11 cellular contexts compared by ENCODE assay signal in the genomic region with DNA sequence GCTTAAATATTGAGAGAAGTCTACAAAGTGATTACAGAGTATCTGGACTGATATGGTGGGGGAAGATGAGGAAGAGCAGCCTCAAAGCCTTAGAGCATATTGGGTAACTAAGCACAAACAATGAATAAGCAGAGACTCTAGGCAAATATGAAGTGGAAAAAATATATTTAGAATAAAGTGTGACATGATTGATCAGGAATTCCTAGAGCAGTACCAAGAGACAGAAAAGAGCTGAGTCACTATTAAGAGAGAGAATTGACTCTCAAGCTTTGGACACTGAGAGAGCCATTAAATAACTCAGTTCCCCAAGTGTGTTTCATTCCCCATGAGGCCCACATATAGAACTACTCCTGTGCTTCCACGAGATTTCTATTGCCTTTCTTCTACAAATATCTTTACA. TPM values are rescaled to one million over a fixed set of nuclear protein-coding genes. Genes with fewer than 3 reads are reported as not detected.
DNase-seq lines count a peak whose midpoint lies in the region; FAIRE-seq and TF ChIP-seq lines count a peak whose summit lies in the region.
"Had no signal": no experiment of that assay in that cellular context is flagged by ENCODE, and none has a peak within 500 bp of the region (broad histone marks: within the 10 kb centered on the region; RNA-seq: fewer than 3 reads in every experiment).

No MANE protein-coding gene starts in this region.

- H3K9me3 ChIP-seq in astrocyte (ENCODE audit: insufficient read depth, low read depth, low read length) (no peaks in the 10 kb centered on the region), hepatocyte (ENCODE audit: low read depth) (no peaks in the 10 kb centered on the region), subcutaneous abdominal adipose tissue (ENCODE audit: control insufficient read depth in 5 of 5, low read length in 5 of 5) (no peaks in the 10 kb centered on the region)

- H3K4me3 Mint-ChIP-seq in HFFc6 (no peak overlapping the region), astrocyte (ENCODE audit: unreplicated experiment) (no peak overlapping the region)
- H3K4me3 Mint-ChIP-seq: brain had no signal

- DNase-seq in HFFc6 (peak; percentile 60), astrocyte (ENCODE audit: low read depth) (peak; percentile 60), hepatocyte (ENCODE audit: low spot score) (no peak), NCI-H2029 treated with DMSO at 0.1 percent for 48 hours (lab: John Stamatoyannopoulos, UW) (no peak), mesenteric fat pad (ENCODE audit: low spot score) (no peak), nucleus accumbens (lab: John Stamatoyannopoulos, UW) (no peak)
- DNase-seq: foreskin melanocyte, T-helper 2 cell had no signal

- H3K27ac Mint-ChIP-seq in HFFc6 (peak overlapping the region; percentile 70), astrocyte (ENCODE audit: unreplicated experiment) (peak overlapping the region; percentile 80)

- H3K4me3 ChIP-seq in astrocyte (ENCODE audit: insufficient read depth, low read depth, low read length) (no peak overlapping the region), hepatocyte (no peak overlapping the region), subcutaneous abdominal adipose tissue (ENCODE audit: low read depth in 1 of 5, low read length in 5 of 5) (no peak overlapping the region)
- H3K4me3 ChIP-seq: skin epidermis had no signal

- H3K36me3 Mint-ChIP-seq in HFFc6 (ENCODE audit: low read depth) = no peaks in the 10 kb centered on the region
- no peaks in the 10 kb centered on the region for H3K36me3 Mint-ChIP-seq in astrocyte (ENCODE audit: low read depth, unreplicated experiment)
- H3K36me3 Mint-ChIP-seq: brain had no signal

- WGBS in hepatocyte (ENCODE audit: low lambda C conversion rate, missing lambda C conversion rate) = 63% methylated on average over 1 of the region's 1 CpG

- H3K9ac ChIP-seq in astrocyte (ENCODE audit: low read length) = no peak overlapping the region
- H3K9ac ChIP-seq in subcutaneous abdominal adipose tissue (ENCODE audit: low read length in 5 of 5) = peak overlapping the region in 1 of 5 donors; percentile 22

- H3K36me3 ChIP-seq in astrocyte (ENCODE audit: insufficient read depth, low read length) (no peaks in the 10 kb centered on the region), hepatocyte (replicated peaks; ENCODE audit: insufficient read depth, low read depth) (no peaks in the 10 kb centered on the region), subcutaneous abdominal adipose tissue (ENCODE audit: control insufficient read depth in 5 of 5, insufficient read depth in 5 of 5, low read length in 5 of 5) (no peaks in the 10 kb centered on the region)

- H3K4me1 ChIP-seq in astrocyte (ENCODE audit: insufficient read depth, low read length) = no peaks in the 10 kb centered on the region
- H3K4me1 ChIP-seq in hepatocyte (ENCODE audit: insufficient read depth) = peaks cover 18% of the 10 kb centered on the region
- peaks cover 6 to 29% (median 23%) of the 10 kb centered on the region in 5 donors for H3K4me1 ChIP-seq in subcutaneous abdominal adipose tissue (ENCODE audit: control insufficient read depth in 5 of 5, insufficient read depth in 5 of 5, low read length in 5 of 5)

- H4K20me1 ChIP-seq in astrocyte (ENCODE audit: insufficient read depth, low read length) = no peaks in the 10 kb centered on the region
- no peaks in the 10 kb centered on the region for H4K20me1 ChIP-seq in hepatocyte (ENCODE audit: insufficient read depth, poor library complexity, severe bottlenecking)

- H3K27me3 ChIP-seq in astrocyte (ENCODE audit: insufficient read depth, low read length) (no peaks in the 10 kb centered on the region), hepatocyte (no peaks in the 10 kb centered on the region), subcutaneous abdominal adipose tissue (ENCODE audit: control insufficient read depth in 5 of 5, insufficient read depth in 4 of 5, low read length in 5 of 5) (no peaks in the 10 kb centered on the region)

- no peaks in the 10 kb centered on the region for H3K79me2 ChIP-seq in astrocyte (ENCODE audit: insufficient read depth, low read length)
- no peaks in the 10 kb centered on the region for H3K79me2 ChIP-seq in hepatocyte

- H3K4me1 Mint-ChIP-seq in HFFc6 (ENCODE audit: low read depth) (peaks cover 17% of the 10 kb centered on the region), astrocyte (ENCODE audit: low read depth, unreplicated experiment) (peaks cover 15% of the 10 kb centered on the region)
- H3K4me1 Mint-ChIP-seq: brain had no signal

- no peaks in the 10 kb centered on the region for H3K9me2 ChIP-seq in hepatocyte (replicated peaks; ENCODE audit: insufficient read depth)

- no peak for TF ChIP-seq CTCF in HFFc6 (IDR thresholded peaks at IDR 0.05)
- TF ChIP-seq CTCF in astrocyte (IDR thresholded peaks at IDR 0.05; ENCODE audit: insufficient read depth, low read depth, low read length) = no peak
- no peak for TF ChIP-seq CTCF in hepatocyte (IDR thresholded peaks at IDR 0.05; ENCODE audit: poor library complexity)

- no peaks in the 10 kb centered on the region for H3K9me3 Mint-ChIP-seq in HFFc6
- H3K9me3 Mint-ChIP-seq in astrocyte (ENCODE audit: unreplicated experiment) = no peaks in the 10 kb centered on the region
- H3K9me3 Mint-ChIP-seq: brain had no signal

- no peak overlapping the region for H3K4me2 ChIP-seq in astrocyte (ENCODE audit: low read length)
- H3K4me2 ChIP-seq in hepatocyte = no peak overlapping the region

- no peak for FAIRE-seq in astrocyte (lab: Jason Lieb, UNC)

- H3K27ac ChIP-seq in astrocyte (ENCODE audit: low read depth, low read length) = no peak overlapping the region
- peak overlapping the region; percentile 90 for H3K27ac ChIP-seq in hepatocyte
- peak overlapping the region; percentile 79 for H3K27ac ChIP-seq in subcutaneous abdominal adipose tissue (ENCODE audit: low read depth, low read length)

- H3K27me3 Mint-ChIP-seq in HFFc6 (ENCODE audit: insufficient read depth) (peaks cover 3% of the 10 kb centered on the region; the same call in 1 of the 2 replicates), astrocyte (ENCODE audit: low read depth, unreplicated experiment) (no peaks in the 10 kb centered on the region)

- no peak overlapping the region for H2AFZ ChIP-seq in astrocyte (ENCODE audit: low read depth, low read length)
- no peak overlapping the region for H2AFZ ChIP-seq in hepatocyte

RNA-seq across cellular contexts. Expression of a gene that starts 45.7 kb away (rescaled TPM):
- total RNA-seq in HFFc6 (2021; fragmentation: NEBNext Ultra II Directional; extraction: Animal tissue kit (Norgen Biotek cat#: 25700)) = not detected
- total RNA-seq in astrocyte (2.2 and 3.1 TPM in 2 replicates), hepatocyte (225 and 261 TPM in 2 replicates), mesenteric fat pad (48.5 TPM)
- polyA plus RNA-seq in hepatocyte = 153 and 186 TPM in 2 replicates

Comparison
In these comparisons a context has a peak if more than half of its experiments do, and no peak if none do; other contexts are left out.
1. DNase-seq: peak in HFFc6 (single experiment) and astrocyte (single experiment); none in hepatocyte (single experiment), NCI-H2029 treated with DMSO at 0.1 percent for 48 hours (single experiment), mesenteric fat pad (single experiment) and nucleus accumbens (0 of 56).
2. RNA of a gene that starts 45.7 kb away (total RNA-seq): 225 to 261 TPM in hepatocyte and 48.5 TPM in mesenteric fat pad (single experiment); 2.2 to 3.1 TPM in astrocyte and not detected in HFFc6; every median in the first group is over 10 times any median in the second.